In the genomic region with DNA sequence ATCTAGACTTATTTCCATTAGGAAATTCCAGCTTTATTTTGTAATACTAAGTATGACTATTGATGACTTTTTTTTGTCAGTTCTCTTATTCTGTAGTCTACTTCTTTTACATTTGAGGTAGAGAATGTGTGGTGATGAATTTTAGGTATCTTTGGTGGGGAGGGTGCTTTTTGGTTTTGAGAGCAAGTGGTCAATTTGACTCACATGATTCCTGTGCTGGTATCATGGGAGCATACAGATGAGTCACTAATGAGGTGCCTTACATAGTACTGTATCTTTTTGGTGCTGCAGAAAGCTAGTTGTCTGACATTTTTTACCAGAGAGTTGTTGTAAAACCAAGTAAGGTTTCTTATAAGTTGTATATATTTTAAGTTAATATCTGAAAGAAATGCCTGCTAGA, we compare ENCODE assay signal across 8 cellular contexts. TPM values are rescaled to one million over a fixed set of nuclear protein-coding genes. Genes with fewer than 3 reads are reported as not detected.
DNase-seq lines count a peak whose midpoint lies in the region; ATAC-seq and TF ChIP-seq lines count a peak whose summit lies in the region.

No MANE protein-coding gene starts in this region.

- H3K4me3 ChIP-seq in testis (no peak overlapping the region), BE2C (ENCODE audit: low read depth, low read length) (no peak overlapping the region)

- peak; percentile 65 for ATAC-seq in GM21528 (IDR thresholded peaks at IDR 0.05; ENCODE audit: low FRiP score, unreplicated experiment)

- H3K27me3 ChIP-seq in testis (no peaks in the 10 kb centered on the region), BE2C (no peaks in the 10 kb centered on the region)

- intact Hi-C loops in testis (cut with DNase I; ENCODE audit: low total_unique reads) = no loop called here

- no peak for TF ChIP-seq CTCF in GM10266 (IDR thresholded peaks at IDR 0.05; ENCODE audit: control insufficient read depth, insufficient read depth, low read depth, missing control alignments)
- TF ChIP-seq CTCF in testis (IDR thresholded peaks at IDR 0.05) = no peak
- TF ChIP-seq CTCF in BE2C (IDR thresholded peaks at IDR 0.05; ENCODE audit: low read depth, low read length) = no peak

- TF ChIP-seq POLR2A in testis (IDR thresholded peaks at IDR 0.05) = no peak

- no peaks in the 10 kb centered on the region for H3K4me1 ChIP-seq in testis
- H3K4me1 ChIP-seq in BE2C = no peaks in the 10 kb centered on the region

- no peaks in the 10 kb centered on the region for H3K9me3 ChIP-seq in testis
- no peaks in the 10 kb centered on the region for H3K9me3 ChIP-seq in BE2C

- DNase-seq in GM10266 (ENCODE audit: extremely low spot score) (peak; percentile 56), M059J (ENCODE audit: low read depth) (peak; percentile 73), iris pigment epithelial cell (ENCODE audit: low read depth) (peak; percentile 59), medulla oblongata (ENCODE audit: extremely low spot score) (no peak), testis (no peak), BE2C (no peak)
- DNase-seq in NK-92 treated with Interleukin-12 subunit alpha and Interleukin-12 subunit beta, amount 100 ng/mL, for 24 hours (lab: John Stamatoyannopoulos, UW) = no peak

- no peak overlapping the region for H3K27ac ChIP-seq in testis

- no peaks in the 10 kb centered on the region for H3K36me3 ChIP-seq in testis (ENCODE audit: low read depth, missing control alignments)
- no peaks in the 10 kb centered on the region; the same call in 1 of the 2 replicates for H3K36me3 ChIP-seq in BE2C

RNA-seq across cellular contexts. Expression of a gene that starts 35.3 kb away (rescaled TPM):
- total RNA-seq in M059J (2014; rRNA removed; shearing (Covaris generic)) = 76.9 and 98.6 TPM in 2 replicates
- 10 to 100 TPM; 79.8 to 98.3 TPM for total RNA-seq in testis
- polyA plus RNA-seq in testis (ENCODE audit: insufficient read depth, low read depth, low replicate concordance) = 45.7 TPM
- 9.6 TPM for polyA plus RNA-seq in BE2C (2012; ENCODE audit: insufficient read depth, insufficient read length, low read depth)

Comparison
In these comparisons a context has a peak if more than half of its experiments do, and no peak if none do; other contexts are left out.
1. DNase-seq: peak in GM10266 (single experiment), M059J (single experiment) and iris pigment epithelial cell (single experiment); none in NK-92 treated with Interleukin-12 subunit alpha and Interleukin-12 subunit beta, amount 100 ng/mL, for 24 hours (single experiment), medulla oblongata (single experiment), testis (single experiment) and BE2C (single experiment).